In the genomic region with DNA sequence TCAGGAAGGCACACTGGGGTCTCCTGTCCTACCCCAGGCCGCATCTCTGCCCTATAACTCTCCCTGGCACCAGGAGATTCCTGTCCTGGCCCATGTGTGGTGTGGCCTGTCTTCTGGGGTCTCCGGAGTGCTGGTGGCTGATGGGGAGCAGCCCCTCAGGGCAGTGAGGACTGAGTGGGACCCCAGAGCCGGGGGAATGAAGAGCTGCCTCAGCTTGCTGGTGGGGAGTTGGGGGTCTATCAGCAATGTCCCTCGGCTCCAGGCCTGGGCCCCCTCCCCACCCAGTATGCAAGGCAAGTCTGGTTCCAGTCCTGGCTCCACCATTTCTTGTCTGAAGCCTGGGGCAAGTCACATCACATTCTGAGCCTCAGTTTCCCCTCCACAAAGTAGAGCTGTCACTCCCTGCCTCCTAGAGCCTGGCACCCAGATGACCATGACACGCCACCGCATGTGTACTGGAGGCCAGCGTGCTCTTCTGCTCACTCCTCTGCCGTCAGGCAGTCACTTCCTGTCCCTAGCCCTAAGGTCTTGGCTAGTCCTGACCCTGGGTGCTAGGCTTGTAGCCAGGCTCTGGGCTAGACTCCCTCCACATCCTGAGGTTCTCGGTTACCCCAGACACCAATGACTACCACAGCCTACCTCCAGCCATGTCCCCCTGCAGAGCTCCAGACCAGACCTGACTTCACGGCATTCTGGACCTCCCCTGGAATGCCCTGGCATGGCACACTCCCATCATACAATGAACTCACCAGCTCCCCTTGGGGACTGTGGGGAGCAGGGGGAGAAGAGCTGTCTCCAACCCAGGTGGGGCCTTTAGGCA, we compare ENCODE assay signal across 1 cellular context.
TF ChIP-seq lines count a peak whose summit lies in the region.

No MANE protein-coding gene starts in this region.

TF ChIP-seq in K562, 482 proteins besides CTCF, POLR2A, EP300 and RAD21:
- TF ChIP-seq, protein P1, sequence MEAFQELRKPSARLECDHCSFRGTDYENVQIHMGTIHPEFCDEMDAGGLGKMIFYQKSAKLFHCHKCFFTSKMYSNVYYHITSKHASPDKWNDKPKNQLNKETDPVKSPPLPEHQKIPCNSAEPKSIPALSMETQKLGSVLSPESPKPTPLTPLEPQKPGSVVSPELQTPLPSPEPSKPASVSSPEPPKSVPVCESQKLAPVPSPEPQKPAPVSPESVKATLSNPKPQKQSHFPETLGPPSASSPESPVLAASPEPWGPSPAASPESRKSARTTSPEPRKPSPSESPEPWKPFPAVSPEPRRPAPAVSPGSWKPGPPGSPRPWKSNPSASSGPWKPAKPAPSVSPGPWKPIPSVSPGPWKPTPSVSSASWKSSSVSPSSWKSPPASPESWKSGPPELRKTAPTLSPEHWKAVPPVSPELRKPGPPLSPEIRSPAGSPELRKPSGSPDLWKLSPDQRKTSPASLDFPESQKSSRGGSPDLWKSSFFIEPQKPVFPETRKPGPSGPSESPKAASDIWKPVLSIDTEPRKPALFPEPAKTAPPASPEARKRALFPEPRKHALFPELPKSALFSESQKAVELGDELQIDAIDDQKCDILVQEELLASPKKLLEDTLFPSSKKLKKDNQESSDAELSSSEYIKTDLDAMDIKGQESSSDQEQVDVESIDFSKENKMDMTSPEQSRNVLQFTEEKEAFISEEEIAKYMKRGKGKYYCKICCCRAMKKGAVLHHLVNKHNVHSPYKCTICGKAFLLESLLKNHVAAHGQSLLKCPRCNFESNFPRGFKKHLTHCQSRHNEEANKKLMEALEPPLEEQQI (IDR thresholded peaks at IDR 0.05): no peak
- peak; percentile 39; the same call in 1 of the 2 replicates for TF ChIP-seq BCOR (IDR thresholded peaks at IDR 0.05)
